Comparison of ENCODE assay signal across 8 cellular contexts in genomic region chr12:120265483-120266179, GRCh38. TPM values are rescaled to one million over a fixed set of nuclear protein-coding genes. Genes with fewer than 3 reads are reported as not detected.
DNase-seq lines count a peak whose midpoint lies in the region; ATAC-seq, FAIRE-seq and TF ChIP-seq lines count a peak whose summit lies in the region.

PXN (minus strand) TSS chr12:120265730; CDS start chr12:120265629, 101 bp downstream.

- H3K4me1 ChIP-seq in osteoblast (ENCODE audit: insufficient read depth, low read length) = peaks cover 25% of the 10 kb centered on the region
- peaks cover 39% of the 10 kb centered on the region for H3K4me1 ChIP-seq in testis

- DNase-seq in D721Med (ENCODE audit: insufficient read length, low spot score) (peak; percentile 58), LNCaP clone FGC (ENCODE audit: low read depth) (no peak), SK-N-DZ (ENCODE audit: low spot score) (peak; percentile 71), glomerular endothelial cell (ENCODE audit: extremely low read depth, low read depth, low spot score) (no peak), osteoblast (ENCODE audit: insufficient read length, low spot score, missing footprints) (peak; percentile 97), testis (peak; percentile 91)
- peak; percentile 87 for DNase-seq in activated naive CD4-positive, alpha-beta T cell treated with anti-CD3 and anti-CD28 coated beads, Interleukin-2, amount 50 U/mL, for 16 hours

- WGBS in testis, 2 donors = 1 to 3% methylated on average over 21 to 56 of the region's 79 CpGs

- TF ChIP-seq CTCF in D721Med (IDR thresholded peaks at IDR 0.05; ENCODE audit: insufficient read depth, missing control alignments) (peak; percentile 63), LNCaP clone FGC (IDR thresholded peaks at IDR 0.05; ENCODE audit: control insufficient read depth, extremely low read depth, insufficient read depth) (peak; percentile 94), osteoblast (IDR thresholded peaks at IDR 0.05; ENCODE audit: extremely low read depth, low read depth, low read length) (peak; percentile 58), testis (IDR thresholded peaks at IDR 0.05) (peak; percentile 85 to 92 (median 90))

- intact Hi-C loops in testis (cut with DNase I; ENCODE audit: low total_unique reads) = no loop called here

- H3K9me3 ChIP-seq in osteoblast (ENCODE audit: low read depth, low read length) (no peaks in the 10 kb centered on the region), testis (no peaks in the 10 kb centered on the region)

- H3K4me2 ChIP-seq in osteoblast (ENCODE audit: insufficient read depth, low read length) = peak within 1 kb of the TSS; percentile 94

- no peaks in the 10 kb centered on the region for H3K27me3 ChIP-seq in osteoblast (ENCODE audit: insufficient read depth, low read length)
- H3K27me3 ChIP-seq in testis = no peaks in the 10 kb centered on the region

- H3K79me2 ChIP-seq in osteoblast (ENCODE audit: insufficient read depth, low read length) = peaks cover 49% of the 10 kb centered on the region

- peak within 1 kb of the TSS; percentile 63 for H3K4me3 ChIP-seq in LNCaP clone FGC (ENCODE audit: low read depth, low read length)
- peak within 1 kb of the TSS; percentile 83 for H3K4me3 ChIP-seq in osteoblast (ENCODE audit: insufficient read depth, low read length)
- peak within 1 kb of the TSS; percentile 94 to 95 for H3K4me3 ChIP-seq in testis

- FAIRE-seq in D721Med (lab: Jason Lieb, UNC) = no peak

- H3K36me3 ChIP-seq in osteoblast (ENCODE audit: insufficient read depth, low read length) (no peaks in the 10 kb centered on the region), testis (ENCODE audit: low read depth, missing control alignments) (no peaks in the 10 kb centered on the region)

- no peak for TF ChIP-seq POLR2A in testis (IDR thresholded peaks at IDR 0.05)

- peak; percentile 65 for ATAC-seq in GM21619 (IDR thresholded peaks at IDR 0.05; ENCODE audit: unreplicated experiment)

- H3K27ac ChIP-seq in osteoblast (ENCODE audit: low read depth, low read length) (peak within 1 kb of the TSS; percentile 47), testis (peak within 1 kb of the TSS; percentile 94 to 95)

- H4K20me1 ChIP-seq in osteoblast (ENCODE audit: insufficient read depth, low read length) = peaks cover 29% of the 10 kb centered on the region

- peak within 1 kb of the TSS; percentile 44 for H2AFZ ChIP-seq in osteoblast (ENCODE audit: low read length)

RNA-seq across cellular contexts. Expression of gene PXN, which starts in this region (rescaled TPM):
- 13.0 and 14.1 TPM in 2 replicates for polyA plus RNA-seq in SK-N-DZ (2014; cell fraction: cytosol; rRNA removed)
- 8.8 and 15.5 TPM in 2 replicates for polyA plus RNA-seq in SK-N-DZ (2014; cell fraction: nucleus; rRNA removed)
- total RNA-seq in glomerular endothelial cell (279 and 332 TPM in 2 replicates), osteoblast (41.6 and 46.3 TPM in 2 replicates), testis (10 to 100 TPM; 81.8 to 84.9 TPM)
- polyA plus RNA-seq in testis (ENCODE audit: insufficient read depth, low read depth, low replicate concordance) = 89.6 TPM

Comparison
In these comparisons a context has a peak if more than half of its experiments do, and no peak if none do; other contexts are left out.
1. DNase-seq: peak in D721Med (single experiment), SK-N-DZ (single experiment), activated naive CD4-positive, alpha-beta T cell treated with anti-CD3 and anti-CD28 coated beads, Interleukin-2, amount 50 U/mL, for 16 hours (single experiment), osteoblast (single experiment) and testis (single experiment); none in LNCaP clone FGC (single experiment) and glomerular endothelial cell (single experiment).
2. Peak in every context shown above with its lines, with median percentiles within 50 percentile points of each other: CTCF ChIP-seq and H3K4me3 ChIP-seq.